14 cellular contexts compared by ENCODE assay signal in the genomic region with DNA sequence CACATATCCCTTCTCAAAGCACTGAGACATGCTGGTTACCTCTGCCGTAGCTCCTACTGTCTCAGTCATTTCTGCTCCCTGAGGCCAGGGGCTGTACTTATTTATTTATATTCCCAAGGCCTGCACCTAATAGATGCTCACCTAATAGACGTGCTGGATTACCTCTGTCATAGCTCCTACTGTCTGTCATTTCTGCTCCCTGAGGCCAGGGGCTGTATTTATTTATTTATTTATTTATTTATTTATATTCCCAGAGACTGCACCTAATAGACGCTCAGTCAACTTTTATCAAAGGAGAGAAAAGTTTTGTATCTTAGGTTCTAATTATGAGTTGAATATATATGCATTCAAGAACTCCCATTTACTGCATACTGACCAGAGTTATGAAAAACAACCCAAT.
DNase-seq lines count a peak whose midpoint lies in the region; ATAC-seq, FAIRE-seq and TF ChIP-seq lines count a peak whose summit lies in the region.
"Had no signal": no experiment of that assay in that cellular context is flagged by ENCODE, and none has a peak within 500 bp of the region (broad histone marks: within the 10 kb centered on the region; RNA-seq: fewer than 3 reads in every experiment).

No MANE protein-coding gene starts in this region.

- dilution Hi-C loops in mammary epithelial cell (cut with HindIII; ENCODE audit: low sequenced_read_pairs): loop anchor here (5.0 kb wide), 1 partner anchor 710 kb away; no protein-coding TSS in a partner anchor

- peak overlapping the region; percentile 35 for H3K4me3 Mint-ChIP-seq in MCF 10A (ENCODE audit: unreplicated experiment)
- H3K4me3 Mint-ChIP-seq: H9 had no signal

- H3K4me1 ChIP-seq in mammary epithelial cell (ENCODE audit: insufficient read depth, low read length) (peaks cover 12% of the 10 kb centered on the region), PC-3 (ENCODE audit: insufficient read depth, low read length) (peaks cover 41% of the 10 kb centered on the region), fibroblast of lung (ENCODE audit: control insufficient read depth, extremely low read depth, insufficient read depth, low read length) (peaks cover 9% of the 10 kb centered on the region)

- no peaks in the 10 kb centered on the region for H3K27me3 ChIP-seq in mammary epithelial cell (ENCODE audit: insufficient read depth, low read length)
- H3K27me3 ChIP-seq in PC-3 (ENCODE audit: low read length): no peaks in the 10 kb centered on the region
- H3K27me3 ChIP-seq in fibroblast of lung (ENCODE audit: control insufficient read depth, insufficient read depth, low read length): no peaks in the 10 kb centered on the region

- in situ Hi-C loops in mammary epithelial cell (cut with MboI; ENCODE audit: low sequenced_read_pairs in 2 of 2): loop anchor here in 1 of 2 donors (25.0 kb wide), 1 partner anchor 410 kb away; a partner anchor contains a TSS

- CTCF ChIA-PET in MCF 10A (lab: Yijun Ruan, JAX): interaction anchor here (0.7 to 1.5 kb wide), 3 partner anchors 22 to 326 kb away, joined by 3 to 5 read pairs (median 4); no protein-coding TSS in a partner anchor
- CTCF ChIA-PET in mammary epithelial cell (lab: Charles Lee; ENCODE audit: low non-redundant PET): no interaction called here
- CTCF ChIA-PET in PC-3 (lab: Charles Lee): no interaction called here

- H4K20me1 ChIP-seq in mammary epithelial cell (ENCODE audit: insufficient read depth, low read length) (no peaks in the 10 kb centered on the region), PC-3 (ENCODE audit: low read length) (no peaks in the 10 kb centered on the region), fibroblast of lung (ENCODE audit: control insufficient read depth, extremely low read depth, insufficient read depth, low read length) (no peaks in the 10 kb centered on the region)

- H3K27ac Mint-ChIP-seq in MCF 10A (ENCODE audit: low read depth, unreplicated experiment): peak overlapping the region; percentile 95
- H3K27ac Mint-ChIP-seq: H9 had no signal

- H3K9ac ChIP-seq in mammary epithelial cell (ENCODE audit: insufficient read depth, low read length): no peak overlapping the region
- H3K9ac ChIP-seq in PC-3 (ENCODE audit: low read length): no peak overlapping the region
- H3K9ac ChIP-seq in fibroblast of lung (ENCODE audit: insufficient read depth, low read length): no peak overlapping the region

- H3K27me3 Mint-ChIP-seq in MCF 10A (ENCODE audit: insufficient read depth, unreplicated experiment): no peaks in the 10 kb centered on the region
- H3K27me3 Mint-ChIP-seq: CD4-positive, CD25-positive, alpha-beta regulatory T cell had no signal

- BruUV-seq in MCF 10A (replicated peaks; lab: Mats Ljungman, UMichigan) (no TSS peak), mammary epithelial cell (replicated peaks; lab: Mats Ljungman, UMichigan) (no TSS peak), PC-3 (replicated peaks; lab: Mats Ljungman, UMichigan) (no TSS peak)

- no peaks in the 10 kb centered on the region for H3K79me2 ChIP-seq in mammary epithelial cell (ENCODE audit: insufficient read depth, low read length)
- H3K79me2 ChIP-seq in PC-3 (ENCODE audit: low read length): no peaks in the 10 kb centered on the region
- no peaks in the 10 kb centered on the region for H3K79me2 ChIP-seq in fibroblast of lung (ENCODE audit: control insufficient read depth, insufficient read depth, low read length)

- H3K4me3 ChIP-seq in mammary epithelial cell (replicated peaks in 1 of 3; ENCODE audit: insufficient read depth in 1 of 3, low read depth in 2 of 3, low read length in 3 of 3): no peak overlapping the region
- no peak overlapping the region for H3K4me3 ChIP-seq in PC-3 (ENCODE audit: low read length)
- H3K4me3 ChIP-seq in fibroblast of lung (replicated peaks in 1 of 4; ENCODE audit: control extremely low read depth in 1 of 4, insufficient read depth in 1 of 4, low read depth in 3 of 4, low read length in 4 of 4): no peak overlapping the region

- peaks cover 6% of the 10 kb centered on the region for H3K36me3 Mint-ChIP-seq in MCF 10A (ENCODE audit: insufficient read depth, unreplicated experiment)
- H3K36me3 Mint-ChIP-seq: CD4-positive, CD25-positive, alpha-beta regulatory T cell had no signal

- POLR2A ChIA-PET in MCF 10A (lab: Yijun Ruan, JAX): interaction anchor here (0.9 kb wide), 1 partner anchor 317 kb away, joined by 3 read pairs; no protein-coding TSS in a partner anchor
- POLR2A ChIA-PET in PC-3 (lab: Charles Lee; ENCODE audit: unreplicated experiment): no interaction called here

- H3K4me1 Mint-ChIP-seq in MCF 10A (ENCODE audit: insufficient read depth, unreplicated experiment): peaks cover 32% of the 10 kb centered on the region

- TF ChIP-seq CTCF in MCF 10A (IDR thresholded peaks at IDR 0.05; ENCODE audit: unreplicated experiment): no peak
- no peak for TF ChIP-seq CTCF in mammary epithelial cell (conservative IDR thresholded peaks at IDR 0.05 in 1 of 2, IDR thresholded peaks at IDR 0.05 in 1 of 2; ENCODE audit: extremely low read depth in 1 of 2, insufficient read depth in 1 of 2, low read depth in 1 of 2, low read length in 2 of 2)
- TF ChIP-seq CTCF in PC-3 (conservative IDR thresholded peaks at IDR 0.05; ENCODE audit: low read depth, low read length): no peak
- TF ChIP-seq CTCF in fibroblast of lung (conservative IDR thresholded peaks at IDR 0.05 in 1 of 2, IDR thresholded peaks at IDR 0.05 in 1 of 2; ENCODE audit: low read depth in 1 of 2, low read length in 2 of 2): no peak

- ATAC-seq in PC-3 (no peak), GM19455 (IDR thresholded peaks at IDR 0.05; ENCODE audit: unreplicated experiment) (no peak)

- H3F3A ChIP-seq in PC-3 (ENCODE audit: low read length, unreplicated experiment): no peaks in the 10 kb centered on the region

- intact Hi-C loops in MCF 10A (cut with micrococcal nuclease): no loop called here
- intact Hi-C loops in mammary epithelial cell (cut with micrococcal nuclease): no loop called here
- intact Hi-C loops in PC-3 (cut with micrococcal nuclease): loop anchor here (1.0 to 5.0 kb wide), 3 partner anchors 16 to 470 kb away; no protein-coding TSS in a partner anchor

- DNase-seq in MCF 10A (ENCODE audit: unreplicated experiment) (no peak), mammary epithelial cell (no peak), PC-3 (no peak), fibroblast of lung (ENCODE audit: low read depth in 2 of 2) (no peak), GM19239 (ENCODE audit: insufficient read length, low spot score) (no peak), nucleus accumbens (lab: John Stamatoyannopoulos, UW) (no peak), superior temporal gyrus (ENCODE audit: extremely low spot score) (no peak)
- DNase-seq: AML-193; H9; Kasumi-1; NK-92 treated with Interleukin-12 subunit alpha and Interleukin-12 subunit beta, amount 100 ng/mL, for 24 hours had no signal

- H3K9me2 ChIP-seq in PC-3 (replicated peaks; ENCODE audit: low read length): no peaks in the 10 kb centered on the region

- FAIRE-seq in GM19239 (lab: Jason Lieb, UNC): no peak

- H3K9me3 ChIP-seq in mammary epithelial cell (replicated peaks; ENCODE audit: insufficient read depth, low read length): no peaks in the 10 kb centered on the region
- H3K9me3 ChIP-seq in PC-3 (ENCODE audit: low read length): no peaks in the 10 kb centered on the region
- no peaks in the 10 kb centered on the region for H3K9me3 ChIP-seq in fibroblast of lung (ENCODE audit: control insufficient read depth, insufficient read depth, low read depth, low read length)

- H3K9me3 Mint-ChIP-seq in MCF 10A (ENCODE audit: unreplicated experiment): no peaks in the 10 kb centered on the region
- H3K9me3 Mint-ChIP-seq: H9 had no signal

- WGBS in mammary epithelial cell (ENCODE audit: low coverage, missing lambda C conversion rate): 92% methylated on average over 3 of the region's 3 CpGs

- H3K4me2 ChIP-seq in mammary epithelial cell (ENCODE audit: insufficient read depth, low read depth, low read length) (no peak overlapping the region), PC-3 (ENCODE audit: low read length) (peak overlapping the region; percentile 51), fibroblast of lung (ENCODE audit: extremely low read depth, insufficient read depth, low read length) (no peak overlapping the region)

- H2AFZ ChIP-seq in mammary epithelial cell (ENCODE audit: low read depth, low read length): no peak overlapping the region
- H2AFZ ChIP-seq in PC-3 (ENCODE audit: low read length): no peak overlapping the region
- H2AFZ ChIP-seq in fibroblast of lung (ENCODE audit: low read length): no peak overlapping the region

- H3K27ac ChIP-seq in mammary epithelial cell (ENCODE audit: insufficient read depth, low read depth, low read length) (no peak overlapping the region), PC-3 (ENCODE audit: low read length) (peak overlapping the region; percentile 78), fibroblast of lung (ENCODE audit: insufficient read depth, low read length) (peak overlapping the region; percentile 25)
- H3K27ac ChIP-seq: RWPE1 had no signal

- no peaks in the 10 kb centered on the region for H3K36me3 ChIP-seq in mammary epithelial cell (ENCODE audit: insufficient read depth, low read length)
- H3K36me3 ChIP-seq in PC-3 (ENCODE audit: low read depth, low read length): no peaks in the 10 kb centered on the region
- H3K36me3 ChIP-seq in fibroblast of lung (ENCODE audit: control insufficient read depth, insufficient read depth, low read length): no peaks in the 10 kb centered on the region
